8 cellular contexts compared by ENCODE assay signal in genomic region chr15:70512772-70513362, GRCh38.
A peak's percentile ranks its signal among the peaks of the same experiment; 100 is the strongest.
DNase-seq lines count a peak whose midpoint lies in the region; ATAC-seq and TF ChIP-seq lines count a peak whose summit lies in the region.

No MANE protein-coding gene starts in this region.

- peak; percentile 71 for ATAC-seq in GM21576 (IDR thresholded peaks at IDR 0.05; ENCODE audit: unreplicated experiment)
- ATAC-seq in activated CD4-positive, alpha-beta T cell treated with anti-CD3 and anti-CD28 coated beads for 36 hours: peak; percentile 88

- H3K4me1 Mint-ChIP-seq in activated CD4-positive, alpha-beta T cell treated with anti-CD3 and anti-CD28 coated beads for 36 hours: peaks cover 25% of the 10 kb centered on the region
- H3K4me1 Mint-ChIP-seq in progenitor cell of endocrine pancreas (ENCODE audit: low read depth): peaks cover 10% of the 10 kb centered on the region

- peaks cover 23% of the 10 kb centered on the region for H3K9me3 Mint-ChIP-seq in activated CD4-positive, alpha-beta T cell treated with anti-CD3 and anti-CD28 coated beads for 36 hours (ENCODE audit: low read depth)
- H3K9me3 Mint-ChIP-seq in progenitor cell of endocrine pancreas (ENCODE audit: low read depth): peaks cover 20% of the 10 kb centered on the region

- no peak overlapping the region for H3K27ac Mint-ChIP-seq in activated CD4-positive, alpha-beta T cell treated with anti-CD3 and anti-CD28 coated beads for 36 hours
- no peak overlapping the region for H3K27ac Mint-ChIP-seq in progenitor cell of endocrine pancreas

- POLR2A ChIA-PET in activated CD4-positive, alpha-beta T cell treated with anti-CD3 and anti-CD28 coated beads for 36 hours (lab: Charles Lee): no interaction called here

- CTCF ChIA-PET in activated CD4-positive, alpha-beta T cell treated with anti-CD3 and anti-CD28 coated beads for 36 hours (lab: Charles Lee): interaction anchor here (0.6 to 1.9 kb wide), 20 partner anchors 8 to 1036 kb away, joined by 3 to 9 read pairs (median 4); no protein-coding TSS in a partner anchor

- H3K27me3 Mint-ChIP-seq in activated CD4-positive, alpha-beta T cell treated with anti-CD3 and anti-CD28 coated beads for 36 hours: peaks cover 2% of the 10 kb centered on the region
- peaks cover 20% of the 10 kb centered on the region for H3K27me3 Mint-ChIP-seq in progenitor cell of endocrine pancreas

- intact Hi-C loops in activated CD4-positive, alpha-beta T cell treated with anti-CD3 and anti-CD28 coated beads for 36 hours (cut with DNase I, micrococcal nuclease): loop anchor here in 1 of 2 experiments (1.0 kb wide), 1 partner anchor 1037 kb away; no protein-coding TSS in a partner anchor

- DNase-seq in Daoy (ENCODE audit: low read depth): peak; percentile 85
- DNase-seq in M059J (ENCODE audit: low read depth): peak; percentile 63
- peak; percentile 89 for DNase-seq in activated CD4-positive, alpha-beta T cell treated with anti-CD3 and anti-CD28 coated beads for 36 hours
- peak; percentile 24 for DNase-seq in fibroblast of gingiva (ENCODE audit: low read depth)
- DNase-seq in progenitor cell of endocrine pancreas (ENCODE audit: low spot score, unreplicated experiment): no peak
- no peak for DNase-seq in putamen (ENCODE audit: low spot score)
- no peak for DNase-seq in anterior cingulate cortex (lab: John Stamatoyannopoulos, UW)

- peak; percentile 55 for TF ChIP-seq CTCF in progenitor cell of endocrine pancreas (IDR thresholded peaks at IDR 0.05; ENCODE audit: unreplicated experiment)

- H3K36me3 Mint-ChIP-seq in activated CD4-positive, alpha-beta T cell treated with anti-CD3 and anti-CD28 coated beads for 36 hours (ENCODE audit: low read depth): peaks cover 18% of the 10 kb centered on the region
- H3K36me3 Mint-ChIP-seq in progenitor cell of endocrine pancreas (ENCODE audit: insufficient read depth): peaks cover 4% of the 10 kb centered on the region

- H3K4me3 Mint-ChIP-seq in activated CD4-positive, alpha-beta T cell treated with anti-CD3 and anti-CD28 coated beads for 36 hours: no peak overlapping the region
- H3K4me3 Mint-ChIP-seq in progenitor cell of endocrine pancreas (ENCODE audit: low read depth): no peak overlapping the region

Comparison
In these comparisons a context has a peak if more than half of its experiments do, and no peak if none do; other contexts are left out.
1. DNase-seq: peak in Daoy (single experiment), M059J (single experiment), activated CD4-positive, alpha-beta T cell treated with anti-CD3 and anti-CD28 coated beads for 36 hours (single experiment) and fibroblast of gingiva (single experiment); none in progenitor cell of endocrine pancreas (single experiment), putamen (single experiment) and anterior cingulate cortex (0 of 58).